26 cellular contexts compared by ENCODE assay signal in genomic region chr2:124091721-124092120, GRCh38.
DNase-seq lines count a peak whose midpoint lies in the region; ATAC-seq, FAIRE-seq and TF ChIP-seq lines count a peak whose summit lies in the region.
"Had no signal": no experiment of that assay in that cellular context is flagged by ENCODE, and none has a peak within 500 bp of the region (broad histone marks: within the 10 kb centered on the region; RNA-seq: fewer than 3 reads in every experiment).

No MANE protein-coding gene starts in this region.

- no peaks in the 10 kb centered on the region for H3K79me2 ChIP-seq in H1 (ENCODE audit: control insufficient read depth in 1 of 2, insufficient read depth in 2 of 2, low read length in 2 of 2)

- TF ChIP-seq EP300 in H1 (IDR thresholded peaks at IDR 0.05; ENCODE audit: borderline replicate concordance in 1 of 2, low read depth in 2 of 2, low read length in 2 of 2): no peak

- H2BK12ac ChIP-seq in H1 (ENCODE audit: low read depth, low read length): no peak overlapping the region

- no peak for TF ChIP-seq RAD21 in H1 (IDR thresholded peaks at IDR 0.05 in 1 of 2, conservative IDR thresholded peaks at IDR 0.05 in 1 of 2; ENCODE audit: low read depth in 2 of 2, low read length in 2 of 2)

- no peaks in the 10 kb centered on the region; a peak in 1 of 4 replicates for H3K9me3 ChIP-seq in H1 (ENCODE audit: insufficient read depth in 2 of 2, low read depth in 1 of 2, low read length in 1 of 2)
- H3K9me3 ChIP-seq: BE2C; BLaER1 treated with 17β-estradiol and CSF1 and Interleukin-3, amounts not matched to agents 10 nM and 100 nM had no signal

- intact Hi-C loops in activated CD4-positive, alpha-beta T cell treated with anti-CD3 and anti-CD28 coated beads, Interleukin-2, amount 10 ng/mL, durations not matched to agents 24 days and 14 days (cut with micrococcal nuclease): no loop called here

- no peak overlapping the region for H2BK20ac ChIP-seq in H1 (ENCODE audit: low read length)

- DNase-seq in activated CD4-positive, alpha-beta T cell treated with anti-CD3 and anti-CD28 coated beads, Interleukin-2, amount 10 ng/mL, durations not matched to agents 24 days and 14 days: peak; percentile 18
- DNase-seq in activated CD4-positive, alpha-beta T cell treated with anti-CD3 and anti-CD28 coated beads, Interleukin-2, amount 10 ng/mL, durations not matched to agents 7 days and 5 days: no peak
- peak; percentile 78 for DNase-seq in NCI-H2171 treated with DMSO at 0.1 percent for 48 hours (lab: John Stamatoyannopoulos, UW)
- no peak for DNase-seq in H1 (ENCODE audit: low read depth in 1 of 2, low spot score in 2 of 2)
- no peak for DNase-seq in progenitor cell of endocrine pancreas (ENCODE audit: low spot score, unreplicated experiment)
- no peak for DNase-seq in foreskin keratinocyte
- no peak for DNase-seq in GM19238 (ENCODE audit: insufficient read length, low spot score)
- DNase-seq: 8988T; ACHN; AML-193; BE2C; CD4-positive, alpha-beta T cell; CD8-positive, alpha-beta memory T cell; DMS 273 treated with DMSO at 0.1 percent for 48 hours; DMS79; EL; GF-D8; H9 had no signal

- H3K27ac ChIP-seq in H1 (ENCODE audit: low read depth, low read length): no peak overlapping the region
- no peak overlapping the region for H3K27ac ChIP-seq in foreskin keratinocyte
- H3K27ac ChIP-seq: A549; BLaER1 treated with 17β-estradiol and CSF1 and Interleukin-3, amounts not matched to agents 10 nM and 100 nM had no signal

- no peak for TF ChIP-seq CTCF in H1 (IDR thresholded peaks at IDR 0.05; ENCODE audit: control extremely low read depth in 1 of 3, insufficient read depth in 1 of 3, low read depth in 1 of 3, low read length in 3 of 3)
- no peak for TF ChIP-seq CTCF in progenitor cell of endocrine pancreas (IDR thresholded peaks at IDR 0.05; ENCODE audit: unreplicated experiment)
- no peak for TF ChIP-seq CTCF in foreskin keratinocyte (conservative IDR thresholded peaks at IDR 0.05)

- H4K5ac ChIP-seq in H1 (ENCODE audit: insufficient read length, low read depth, low read length): no peak overlapping the region

- H3K4me3 Mint-ChIP-seq in activated CD4-positive, alpha-beta T cell treated with anti-CD3 and anti-CD28 coated beads, Interleukin-2, amount 10 ng/mL, durations not matched to agents 24 days and 14 days: no peak overlapping the region
- no peak overlapping the region for H3K4me3 Mint-ChIP-seq in activated CD4-positive, alpha-beta T cell treated with anti-CD3 and anti-CD28 coated beads, Interleukin-2, amount 10 ng/mL, durations not matched to agents 7 days and 5 days
- H3K4me3 Mint-ChIP-seq in progenitor cell of endocrine pancreas (ENCODE audit: low read depth): no peak overlapping the region
- H3K4me3 Mint-ChIP-seq: CD14-positive monocyte; CD4-positive, alpha-beta T cell; CD8-positive, alpha-beta memory T cell; H9 had no signal

- H2BK15ac ChIP-seq in H1 (ENCODE audit: low read length): no peak overlapping the region

- no peak overlapping the region for H3K56ac ChIP-seq in H1 (replicated peaks; ENCODE audit: insufficient read length, low read depth, low read length)

- no peak overlapping the region for H3K4ac ChIP-seq in H1 (replicated peaks; ENCODE audit: insufficient read length, low read depth, low read length)

- H3K79me1 ChIP-seq in H1 (ENCODE audit: low read depth, low read length): no peaks in the 10 kb centered on the region

- no peaks in the 10 kb centered on the region for H4K20me1 ChIP-seq in H1 (replicated peaks in 1 of 2; ENCODE audit: control insufficient read depth in 1 of 2, insufficient read depth in 2 of 2, low read length in 2 of 2)
- H4K20me1 ChIP-seq: BLaER1 treated with 17β-estradiol and CSF1 and Interleukin-3, amounts not matched to agents 10 nM and 100 nM had no signal

- H3K4me2 ChIP-seq in H1 (ENCODE audit: insufficient read depth in 1 of 2, low read depth in 2 of 2, low read length in 2 of 2): no peak overlapping the region
- H3K4me2 ChIP-seq: A549; BLaER1 treated with 17β-estradiol and CSF1 and Interleukin-3, amounts not matched to agents 10 nM and 100 nM had no signal

- no peaks in the 10 kb centered on the region for H3K4me1 ChIP-seq in H1 (replicated peaks in 1 of 4; ENCODE audit: control insufficient read depth in 3 of 4, insufficient read depth in 4 of 4, low read length in 3 of 4)
- H3K4me1 ChIP-seq in foreskin keratinocyte: no peaks in the 10 kb centered on the region
- H3K4me1 ChIP-seq: A549; BE2C; BLaER1 treated with 17β-estradiol and CSF1 and Interleukin-3, amounts not matched to agents 10 nM and 100 nM had no signal

- no peaks in the 10 kb centered on the region for H3K23me2 ChIP-seq in H1 (ENCODE audit: low read depth, low read length)

- H4K91ac ChIP-seq in H1 (replicated peaks; ENCODE audit: insufficient read length, low read length): no peak overlapping the region

- TF ChIP-seq POLR2A in H1 (IDR thresholded peaks at IDR 0.05; ENCODE audit: control extremely low read depth in 1 of 2, low read depth in 2 of 2, low read length in 2 of 2): no peak

- POLR2A ChIA-PET in activated CD4-positive, alpha-beta T cell treated with anti-CD3 and anti-CD28 coated beads, Interleukin-2, amount 10 ng/mL, durations not matched to agents 7 days and 5 days (lab: Charles Lee): no interaction called here
- POLR2A ChIA-PET in H1 (lab: Charles Lee; ENCODE audit: partially characterized antibody): no interaction called here

- 85% methylated on average over 5 of the region's 5 CpGs; no CpG with 5 or more reads in 1 of the 2 experiments for WGBS in H1 (ENCODE audit: extremely low coverage in 1 of 2, insufficient coverage in 1 of 2, insufficient read length in 1 of 2, insufficient replicate concordance in 2 of 2, low coverage in 1 of 2, low lambda C conversion rate in 2 of 2, missing lambda C conversion rate in 1 of 2), 2 experiments

- H3K4me1 Mint-ChIP-seq in activated CD4-positive, alpha-beta T cell treated with anti-CD3 and anti-CD28 coated beads, Interleukin-2, amount 10 ng/mL, durations not matched to agents 24 days and 14 days: no peaks in the 10 kb centered on the region
- H3K4me1 Mint-ChIP-seq in activated CD4-positive, alpha-beta T cell treated with anti-CD3 and anti-CD28 coated beads, Interleukin-2, amount 10 ng/mL, durations not matched to agents 7 days and 5 days: no peaks in the 10 kb centered on the region
- peaks cover 48% of the 10 kb centered on the region for H3K4me1 Mint-ChIP-seq in progenitor cell of endocrine pancreas (ENCODE audit: low read depth)
- H3K4me1 Mint-ChIP-seq: CD14-positive monocyte; CD8-positive, alpha-beta memory T cell had no signal

- no peak overlapping the region for H2AK5ac ChIP-seq in H1 (ENCODE audit: low read depth, low read length)

- no peak overlapping the region for H3K14ac ChIP-seq in H1 (ENCODE audit: insufficient read length)

- H3K9me3 Mint-ChIP-seq in activated CD4-positive, alpha-beta T cell treated with anti-CD3 and anti-CD28 coated beads, Interleukin-2, amount 10 ng/mL, durations not matched to agents 24 days and 14 days: peaks cover 3% of the 10 kb centered on the region
- peaks cover 2% of the 10 kb centered on the region for H3K9me3 Mint-ChIP-seq in activated CD4-positive, alpha-beta T cell treated with anti-CD3 and anti-CD28 coated beads, Interleukin-2, amount 10 ng/mL, durations not matched to agents 7 days and 5 days
- H3K9me3 Mint-ChIP-seq in progenitor cell of endocrine pancreas (ENCODE audit: low read depth): peaks cover 10% of the 10 kb centered on the region

- H3K27ac Mint-ChIP-seq in activated CD4-positive, alpha-beta T cell treated with anti-CD3 and anti-CD28 coated beads, Interleukin-2, amount 10 ng/mL, durations not matched to agents 24 days and 14 days: no peak overlapping the region
- no peak overlapping the region for H3K27ac Mint-ChIP-seq in activated CD4-positive, alpha-beta T cell treated with anti-CD3 and anti-CD28 coated beads, Interleukin-2, amount 10 ng/mL, durations not matched to agents 7 days and 5 days
- peak overlapping the region; percentile 5 for H3K27ac Mint-ChIP-seq in progenitor cell of endocrine pancreas
- H3K27ac Mint-ChIP-seq: CD14-positive monocyte; CD4-positive, alpha-beta T cell; CD8-positive, alpha-beta memory T cell; H9 had no signal

- no peak for FAIRE-seq in H1 (lab: Jason Lieb, UNC)
- FAIRE-seq: A549, D721Med, GM12891, GM18507 had no signal

- H3K9ac ChIP-seq in H1 (replicated peaks in 1 of 4; ENCODE audit: extremely low read depth in 1 of 4, low read depth in 3 of 4, low read length in 3 of 4): no peak overlapping the region
- H3K9ac ChIP-seq: BLaER1 treated with 17β-estradiol and CSF1 and Interleukin-3, amounts not matched to agents 10 nM and 100 nM had no signal

- no peak overlapping the region for H3K23ac ChIP-seq in H1 (ENCODE audit: insufficient read length)

- no peaks in the 10 kb centered on the region for H3K27me3 Mint-ChIP-seq in activated CD4-positive, alpha-beta T cell treated with anti-CD3 and anti-CD28 coated beads, Interleukin-2, amount 10 ng/mL, durations not matched to agents 24 days and 14 days
- H3K27me3 Mint-ChIP-seq in activated CD4-positive, alpha-beta T cell treated with anti-CD3 and anti-CD28 coated beads, Interleukin-2, amount 10 ng/mL, durations not matched to agents 7 days and 5 days: no peaks in the 10 kb centered on the region
- H3K27me3 Mint-ChIP-seq in progenitor cell of endocrine pancreas: no peaks in the 10 kb centered on the region
- H3K27me3 Mint-ChIP-seq: CD4-positive, alpha-beta T cell; CD8-positive, alpha-beta memory T cell had no signal

- H2AFZ ChIP-seq in H1 (ENCODE audit: low read length): peak overlapping the region; percentile 33; the same call in 1 of the 2 replicates

- H3K27me3 ChIP-seq in H1 (replicated peaks in 1 of 4; ENCODE audit: control insufficient read depth in 3 of 4, extremely low read depth in 1 of 4, insufficient read depth in 3 of 4, low read length in 3 of 4) (no peaks in the 10 kb centered on the region), foreskin keratinocyte (no peaks in the 10 kb centered on the region)
- H3K27me3 ChIP-seq: BE2C; BLaER1 treated with 17β-estradiol and CSF1 and Interleukin-3, amounts not matched to agents 10 nM and 100 nM had no signal

- no peaks in the 10 kb centered on the region for H3K36me3 ChIP-seq in H1 (ENCODE audit: control insufficient read depth in 2 of 4, insufficient read depth in 4 of 4, low read length in 3 of 4)
- H3K36me3 ChIP-seq: BE2C; BLaER1 treated with 17β-estradiol and CSF1 and Interleukin-3, amounts not matched to agents 10 nM and 100 nM had no signal

- CTCF ChIA-PET in activated CD4-positive, alpha-beta T cell treated with anti-CD3 and anti-CD28 coated beads, Interleukin-2, amount 10 ng/mL, durations not matched to agents 7 days and 5 days (lab: Charles Lee): no interaction called here
- CTCF ChIA-PET in H1 (lab: Charles Lee; ENCODE audit: partially characterized antibody): no interaction called here

- H3K36me3 Mint-ChIP-seq in activated CD4-positive, alpha-beta T cell treated with anti-CD3 and anti-CD28 coated beads, Interleukin-2, amount 10 ng/mL, durations not matched to agents 24 days and 14 days (ENCODE audit: low read depth): no peaks in the 10 kb centered on the region
- no peaks in the 10 kb centered on the region for H3K36me3 Mint-ChIP-seq in activated CD4-positive, alpha-beta T cell treated with anti-CD3 and anti-CD28 coated beads, Interleukin-2, amount 10 ng/mL, durations not matched to agents 7 days and 5 days (ENCODE audit: low read depth)
- peaks cover 2% of the 10 kb centered on the region for H3K36me3 Mint-ChIP-seq in progenitor cell of endocrine pancreas (ENCODE audit: insufficient read depth)
- H3K36me3 Mint-ChIP-seq: CD14-positive monocyte; CD8-positive, alpha-beta memory T cell had no signal

- H2BK5ac ChIP-seq in H1 (ENCODE audit: low read depth, low read length): no peak overlapping the region

- no peak overlapping the region for H4K8ac ChIP-seq in H1 (ENCODE audit: extremely low read depth, insufficient read depth, low read length)

- H3K18ac ChIP-seq in H1 (ENCODE audit: extremely low read depth, low read length): no peak overlapping the region

- H2BK120ac ChIP-seq in H1 (replicated peaks; ENCODE audit: low read depth, low read length): no peak overlapping the region

- H3K4me3 ChIP-seq in H1 (ENCODE audit: extremely low read depth in 1 of 4, insufficient read depth in 2 of 4, low read depth in 3 of 4, low read length in 4 of 4): no peak overlapping the region
- H3K4me3 ChIP-seq: A549; BLaER1 treated with 17β-estradiol and CSF1 and Interleukin-3, amounts not matched to agents 10 nM and 100 nM had no signal

- ATAC-seq in HG03469 (IDR thresholded peaks at IDR 0.05; ENCODE audit: unreplicated experiment) (no peak), foreskin keratinocyte (no peak)
- ATAC-seq: A549, HCT116 had no signal

Comparison
In these comparisons a context has a peak if more than half of its experiments do, and no peak if none do; other contexts are left out.
1. DNase-seq: peak in activated CD4-positive, alpha-beta T cell treated with anti-CD3 and anti-CD28 coated beads, Interleukin-2, amount 10 ng/mL, durations not matched to agents 24 days and 14 days (single experiment) and NCI-H2171 treated with DMSO at 0.1 percent for 48 hours (single experiment); none in activated CD4-positive, alpha-beta T cell treated with anti-CD3 and anti-CD28 coated beads, Interleukin-2, amount 10 ng/mL, durations not matched to agents 7 days and 5 days (single experiment), H1 (0 of 2), progenitor cell of endocrine pancreas (single experiment), foreskin keratinocyte (0 of 2) and GM19238 (single experiment).